In genomic region chr11:102341311-102341710, GRCh38 we compare ENCODE assay signal across 7 cellular contexts. TPM values are rescaled to one million over a fixed set of nuclear protein-coding genes. Genes with fewer than 3 reads are reported as not detected.
DNase-seq lines count a peak whose midpoint lies in the region; ATAC-seq, FAIRE-seq and TF ChIP-seq lines count a peak whose summit lies in the region.
"Not testable (repeated sequence)": the region's sequence is repeated elsewhere in the genome, so short reads cannot be mapped to it uniquely, and the experiment has no call there.

No MANE protein-coding gene starts in this region.

- H4K20me1 ChIP-seq in IMR-90 (ENCODE audit: insufficient read depth, low read length); keratinocyte (ENCODE audit: control insufficient read depth, extremely low read depth, insufficient read depth, low read length): not testable (repeated sequence)

- not testable (repeated sequence) for H3K27me3 Mint-ChIP-seq in activated B cell treated with CpG ODN at 0.5 μM for 24 hours

- H3K9me3 Mint-ChIP-seq in activated B cell treated with CpG ODN at 0.5 μM for 24 hours: not testable (repeated sequence)

- H3K36me3 Mint-ChIP-seq in activated B cell treated with CpG ODN at 0.5 μM for 24 hours (ENCODE audit: low read depth): peaks cover 29% of the 10 kb centered on the region

- in situ Hi-C loops in IMR-90 (cut with MboI; ENCODE audit: low sequenced_read_pairs): not testable (repeated sequence)

- not testable (repeated sequence) for H2AFZ ChIP-seq in IMR-90 (replicated peaks; ENCODE audit: low read length, poor library complexity)
- peak overlapping the region; percentile 54 for H2AFZ ChIP-seq in keratinocyte (ENCODE audit: control insufficient read depth, low read length)

- not testable (repeated sequence) for BruUV-seq in IMR-90 (replicated peaks; lab: Mats Ljungman, UMichigan)

- not testable (repeated sequence) for H3K9me1 ChIP-seq in IMR-90 (ENCODE audit: insufficient read depth, low read length); keratinocyte (ENCODE audit: control insufficient read depth, extremely low read depth, insufficient read depth, low read length)

- H2BK120ac ChIP-seq in IMR-90 (ENCODE audit: low read depth, low read length): 0 out of 2 replicates have a peak overlapping the region, but pooled peaks have one; percentile 70

- H3K9ac ChIP-seq in IMR-90 (ENCODE audit: low read depth, low read length); keratinocyte (ENCODE audit: control insufficient read depth, extremely low read depth, insufficient read depth, low read length): not testable (repeated sequence)

- not testable (repeated sequence) for H3K4me3 Mint-ChIP-seq in activated B cell treated with CpG ODN at 0.5 μM for 24 hours

- WGBS in IMR-90 (ENCODE audit: extremely low coverage in 2 of 2, insufficient read length in 1 of 2), 2 experiments: 38% methylated on average over 1 of the region's 7 CpGs; no CpG with 5 or more reads in 1 of the 2 experiments
- 36 to 78% (median 64%) methylated on average over 7 of the region's 7 CpGs for whole genome bisulfite sequencing in small intestine, 3 donors

- POLR2A ChIA-PET in IMR-90 (lab: Charles Lee; ENCODE audit: unreplicated experiment): interaction anchor here (0.5 kb wide), 1 partner anchor 10 kb away, joined by 14 read pairs; no protein-coding TSS in a partner anchor
- POLR2A ChIA-PET in activated B cell treated with CpG ODN at 0.5 μM for 24 hours (lab: Charles Lee): interaction anchor here (0.9 to 1.8 kb wide), 6 partner anchors 9 to 273 kb away, joined by 3 to 8 read pairs (median 4); no protein-coding TSS in a partner anchor

- ATAC-seq in GM18498 (IDR thresholded peaks at IDR 0.05; ENCODE audit: unreplicated experiment) (peak; percentile 3), GM19455 (IDR thresholded peaks at IDR 0.05; ENCODE audit: unreplicated experiment) (peak; percentile 12), HG02588 (IDR thresholded peaks at IDR 0.05; ENCODE audit: unreplicated experiment) (peak; percentile 3), activated B cell treated with CpG ODN at 0.5 μM for 24 hours (ENCODE audit: low read depth) (peak; percentile 18)
- ATAC-seq in IMR-90 (ENCODE audit: low read depth): not testable (repeated sequence)

- peak overlapping the region; percentile 37; the same call in 1 of the 2 replicates for H2AK5ac ChIP-seq in IMR-90 (ENCODE audit: low read depth, low read length)

- H3K4ac ChIP-seq in IMR-90 (ENCODE audit: low read depth, low read length): not testable (repeated sequence)

- not testable (repeated sequence) for H3K18ac ChIP-seq in IMR-90 (ENCODE audit: low read depth, low read length)

- not testable (repeated sequence) for H3K27ac ChIP-seq in IMR-90 (ENCODE audit: insufficient read depth, low read length); keratinocyte (ENCODE audit: control insufficient read depth, insufficient read depth, low read length); small intestine (ENCODE audit: low read depth in 1 of 2, low read length in 1 of 2)

- H4K91ac ChIP-seq in IMR-90 (ENCODE audit: insufficient read depth, low read depth, low read length): not testable (repeated sequence)

- not testable (repeated sequence) for H3K27ac Mint-ChIP-seq in activated B cell treated with CpG ODN at 0.5 μM for 24 hours

- intact Hi-C loops in IMR-90 (cut with micrococcal nuclease): loop anchor here (1.0 kb wide), 3 partner anchors 53 to 325 kb away; no protein-coding TSS in a partner anchor
- intact Hi-C loops in activated B cell treated with CpG ODN at 0.5 μM for 24 hours (cut with micrococcal nuclease): loop anchor here (1.0 to 5.0 kb wide), 5 partner anchors 53 to 601 kb away; no protein-coding TSS in a partner anchor

- H3K79me2 ChIP-seq in keratinocyte (ENCODE audit: control insufficient read depth, insufficient read depth, low read length): not testable (repeated sequence)

- CTCF ChIA-PET in IMR-90 (lab: Yijun Ruan, JAX) (interaction anchor here (0.7 to 2.4 kb wide), 9 partner anchors 9 to 325 kb away, joined by 3 to 8 read pairs (median 4); no protein-coding TSS in a partner anchor), activated B cell treated with CpG ODN at 0.5 μM for 24 hours (lab: Charles Lee) (interaction anchor here (0.5 to 5.2 kb wide), 35 partner anchors 8 to 768 kb away, joined by 3 to 120 read pairs (median 4); partner anchors contain the start of gene DYNC2H1)

- not testable (repeated sequence) for H2BK5ac ChIP-seq in IMR-90 (ENCODE audit: low read depth, low read length, poor library complexity, severe bottlenecking)

- H3K4me3 ChIP-seq in IMR-90 (ENCODE audit: insufficient read depth, low read depth, low read length); keratinocyte (ENCODE audit: control insufficient read depth in 2 of 3, extremely low read depth in 1 of 3, insufficient read depth in 2 of 3, low read depth in 1 of 3, low read length in 3 of 3); small intestine (ENCODE audit: low read depth in 1 of 2, low read length in 2 of 2): not testable (repeated sequence)

- H3K4me1 Mint-ChIP-seq in activated B cell treated with CpG ODN at 0.5 μM for 24 hours: peaks cover 25% of the 10 kb centered on the region

- not testable (repeated sequence) for H4K5ac ChIP-seq in IMR-90 (ENCODE audit: low read depth, low read length)

- not testable (repeated sequence) for TF ChIP-seq POLR2A in IMR-90 (IDR thresholded peaks at IDR 0.05; ENCODE audit: low read depth, low read length)

- dilution Hi-C loops in IMR-90 (cut with HindIII; ENCODE audit: low sequenced_read_pairs, unreplicated experiment); keratinocyte (cut with MboI; ENCODE audit: extremely low pct_ligation_motif_present, low sequenced_read_pairs): not testable (repeated sequence)

- not testable (repeated sequence) for TF ChIP-seq CTCF in IMR-90 (conservative IDR thresholded peaks at IDR 0.05; ENCODE audit: low read depth, low read length); activated B cell treated with CpG ODN at 0.5 μM for 24 hours (IDR thresholded peaks at IDR 0.05); keratinocyte (optimal IDR thresholded peaks at IDR 0.05 in 1 of 3, IDR thresholded peaks at IDR 0.05 in 1 of 3, conservative IDR thresholded peaks at IDR 0.05 in 1 of 3; ENCODE audit: extremely low read depth in 1 of 3, insufficient read depth in 2 of 3, low read length in 3 of 3)

- not testable (repeated sequence) for H3K9me3 ChIP-seq in IMR-90 (ENCODE audit: control insufficient read depth, insufficient read depth, low read length); keratinocyte (ENCODE audit: control insufficient read depth, low read depth, low read length); small intestine (ENCODE audit: control insufficient read depth, low read depth)

- not testable (repeated sequence) for DNase-seq in IMR-90; activated B cell treated with CpG ODN at 0.5 μM for 24 hours; keratinocyte (ENCODE audit: low read depth, low spot score)
- peak; percentile 30 for DNase-seq in small intestine

- not testable (repeated sequence) for H2AK9ac ChIP-seq in IMR-90 (replicated peaks; ENCODE audit: low read depth, low read length, poor library complexity)

- not testable (repeated sequence) for H3K27me3 ChIP-seq in IMR-90 (ENCODE audit: control insufficient read depth, insufficient read depth, low read length); keratinocyte (ENCODE audit: control insufficient read depth, extremely low read depth, insufficient read depth, low read length); small intestine (ENCODE audit: control insufficient read depth in 2 of 2, insufficient read depth in 2 of 2, low read length in 2 of 2)

- H3K36me3 ChIP-seq in IMR-90 (ENCODE audit: control insufficient read depth, insufficient read depth, low read length); keratinocyte (ENCODE audit: control insufficient read depth in 2 of 2, extremely low read depth in 1 of 2, insufficient read depth in 2 of 2, low read length in 2 of 2); small intestine (ENCODE audit: control insufficient read depth in 2 of 2, insufficient read depth in 2 of 2, low read length in 2 of 2): not testable (repeated sequence)

- not testable (repeated sequence) for H3K4me2 ChIP-seq in IMR-90 (ENCODE audit: low read depth, low read length); keratinocyte (ENCODE audit: control insufficient read depth, extremely low read depth, insufficient read depth, low read depth, low read length)

- H3K56ac ChIP-seq in IMR-90 (ENCODE audit: extremely low read depth, insufficient read depth, low read length): not testable (repeated sequence)

- not testable (repeated sequence) for H3K14ac ChIP-seq in IMR-90 (replicated peaks; ENCODE audit: low read depth, low read length)

- 0 out of 3 replicates have a peak overlapping the region, but pooled peaks have one; percentile 10 for H2BK15ac ChIP-seq in IMR-90 (ENCODE audit: low read depth, low read length)

- FAIRE-seq in keratinocyte (lab: Jason Lieb, UNC); small intestine (lab: Jason Lieb, UNC): not testable (repeated sequence)

- not testable (repeated sequence) for H3K23ac ChIP-seq in IMR-90 (ENCODE audit: low read depth, low read length)

- TF ChIP-seq RAD21 in IMR-90 (IDR thresholded peaks at IDR 0.05; ENCODE audit: low read length): not testable (repeated sequence)

- peak overlapping the region in 1 of 2 experiments; percentile 23; a peak in 1 of 4 replicates for H4K8ac ChIP-seq in IMR-90 (ENCODE audit: low read depth in 2 of 2, low read length in 2 of 2)

- H2BK20ac ChIP-seq in IMR-90 (ENCODE audit: low read depth, low read length): peak overlapping the region; percentile 72; the same call in 1 of the 2 replicates

- H3K79me1 ChIP-seq in IMR-90 (ENCODE audit: low read depth in 1 of 2, low read length in 2 of 2): peaks cover 0 to 11% of the 10 kb centered on the region in 2 experiments; a peak in 1 of 4 replicates

- not testable (repeated sequence) for H3K4me1 ChIP-seq in IMR-90 (ENCODE audit: control insufficient read depth, insufficient read depth, low read length); small intestine (ENCODE audit: control insufficient read depth in 2 of 2, insufficient read depth in 1 of 2, low read depth in 1 of 2, low read length in 1 of 2)
- peaks cover 19% of the 10 kb centered on the region for H3K4me1 ChIP-seq in keratinocyte (ENCODE audit: control insufficient read depth, extremely low read depth, insufficient read depth, low read length)

RNA-seq across cellular contexts. Expression of gene BIRC2, which starts 5.7 kb away (rescaled TPM):
- total RNA-seq in IMR-90 (2012; rRNA removed) (112 and 204 TPM in 2 replicates), activated B cell treated with CpG ODN at 0.5 μM for 24 hours (27.1 and 34.9 TPM in 2 replicates)
- polyA plus RNA-seq in IMR-90 (2012; rRNA removed) (40.4 and 48.0 TPM in 2 replicates), keratinocyte (31.0 to 53.8 TPM (median 53.3 TPM) in 3 replicates), small intestine (10 to 100 TPM; 22.1 to 38.5 (median 28.9) TPM)
- polyA plus RNA-seq in IMR-90 (2012; cell fraction: cytosol; rRNA removed): 9.2 and 19.6 TPM in 2 replicates
- 8.4 and 78.2 TPM in 2 replicates for polyA plus RNA-seq in IMR-90 (2012; cell fraction: nucleus; rRNA removed; ENCODE audit: low replicate concordance)
- 59.2 TPM for polyA plus RNA-seq in keratinocyte (2011; ENCODE audit: low read depth)
- 21.1 and 53.3 TPM in 2 replicates for polyA plus RNA-seq in keratinocyte (2011; cell fraction: cytosol; rRNA removed)
- polyA plus RNA-seq in keratinocyte (2011; cell fraction: nucleus; rRNA removed): 61.2 and 65.7 TPM in 2 replicates
- 28.1 and 30.6 TPM in 2 replicates for polyA plus RNA-seq in keratinocyte (2012; ENCODE audit: low replicate concordance)
- 17.5 to 60.7 TPM (median 48.5 TPM) in 3 replicates for polyA minus RNA-seq in keratinocyte
- polyA minus RNA-seq in keratinocyte (2011; cell fraction: cytosol; rRNA and poly(A)+ RNA removed): 27.0 TPM
- 41.0 and 70.8 TPM in 2 replicates for polyA minus RNA-seq in keratinocyte (2011; cell fraction: nucleus; rRNA and poly(A)+ RNA removed)

RNA-seq across cellular contexts. Expression of gene BIRC3, which starts 24.0 kb away (rescaled TPM):
- total RNA-seq in IMR-90 (2012; rRNA removed) (5.0 and 6.4 TPM in 2 replicates), activated B cell treated with CpG ODN at 0.5 μM for 24 hours (236 and 270 TPM in 2 replicates)
- polyA plus RNA-seq in IMR-90 (2012; rRNA removed) (1.3 and 2.2 TPM in 2 replicates), keratinocyte (1.1 to 2.1 TPM (median 1.4 TPM) in 3 replicates), small intestine (10 to 100 TPM; 25.6 to 49.0 (median 32.4) TPM)
- 0.25 and 0.29 TPM in 2 replicates for polyA plus RNA-seq in IMR-90 (2012; cell fraction: cytosol; rRNA removed)
- 0.07 and 0.97 TPM in 2 replicates for polyA plus RNA-seq in IMR-90 (2012; cell fraction: nucleus; rRNA removed; ENCODE audit: low replicate concordance)
- 3.8 TPM for polyA plus RNA-seq in keratinocyte (2011; ENCODE audit: low read depth)
- 0.73 and 1.7 TPM in 2 replicates for polyA plus RNA-seq in keratinocyte (2011; cell fraction: cytosol; rRNA removed)
- polyA plus RNA-seq in keratinocyte (2011; cell fraction: nucleus; rRNA removed): 1.4 and 1.6 TPM in 2 replicates
- polyA plus RNA-seq in keratinocyte (2012; ENCODE audit: low replicate concordance): 1.3 and 1.8 TPM in 2 replicates
- polyA minus RNA-seq in keratinocyte: 0.92 to 2.1 TPM in 2 of 3 replicates, not detected in the other
- 2.3 TPM for polyA minus RNA-seq in keratinocyte (2011; cell fraction: cytosol; rRNA and poly(A)+ RNA removed)
- polyA minus RNA-seq in keratinocyte (2011; cell fraction: nucleus; rRNA and poly(A)+ RNA removed): 1.9 and 2.6 TPM in 2 replicates

Comparison
In these comparisons a context has a peak if more than half of its experiments do, and no peak if none do; other contexts are left out.
1. RNA of gene BIRC3, which starts 24.0 kb away (polyA plus RNA-seq): 25.6 to 49.0 TPM in small intestine; 0.07 to 2.2 TPM in IMR-90 and 0.73 to 3.8 TPM in keratinocyte; every median in the first group is over 4 times any median in the second.